8 cellular contexts compared by ENCODE assay signal in the genomic region with DNA sequence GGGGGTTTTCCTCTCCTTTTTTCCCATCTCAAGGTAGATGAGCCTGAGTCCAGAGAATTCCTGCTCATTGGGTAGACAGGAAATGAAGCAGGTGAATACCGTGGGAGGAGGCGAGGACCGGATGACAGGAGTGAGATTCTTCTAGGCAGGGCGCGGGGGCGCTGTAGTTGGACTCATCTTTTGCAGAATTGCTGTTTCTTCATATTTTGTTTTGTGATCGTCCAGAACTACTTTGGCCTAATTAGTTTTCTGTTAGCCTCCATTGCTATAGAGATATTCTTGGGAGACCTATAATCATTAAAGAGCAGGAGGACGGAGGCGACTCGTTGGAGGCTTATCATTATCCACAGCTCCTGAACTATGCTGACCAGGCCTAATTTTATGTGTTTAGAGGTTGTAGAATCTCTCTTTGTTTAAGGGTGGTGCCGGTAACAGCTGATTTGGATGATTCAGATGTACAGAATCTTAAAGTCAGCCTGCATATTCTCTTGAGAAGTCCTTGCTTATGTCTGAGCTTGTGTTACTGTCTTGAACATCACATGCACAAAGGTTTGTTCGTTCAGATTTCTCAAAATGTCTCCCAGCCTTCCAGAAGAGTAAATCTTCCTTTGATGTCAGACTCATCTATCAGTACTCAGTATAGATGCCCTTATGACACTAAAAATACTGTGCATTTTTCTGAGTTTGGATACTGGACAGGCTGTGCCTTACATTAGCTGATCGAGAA. TPM values are rescaled to one million over a fixed set of nuclear protein-coding genes. Genes with fewer than 3 reads are reported as not detected.
A peak's percentile ranks its signal among the peaks of the same experiment; 100 is the strongest.
DNase-seq lines count a peak whose midpoint lies in the region; ATAC-seq and TF ChIP-seq lines count a peak whose summit lies in the region.

No MANE protein-coding gene starts in this region.

- H3K36me3 ChIP-seq in SK-N-SH (replicated peaks in 1 of 2; ENCODE audit: control insufficient read depth in 1 of 2, insufficient read depth in 2 of 2, low read length in 1 of 2) (peaks cover 5 to 12% of the 10 kb centered on the region in 2 experiments), colonic mucosa (peaks cover 9% of the 10 kb centered on the region)

- CTCF ChIA-PET in SK-N-SH (lab: Yijun Ruan, JAX) = interaction anchor here (0.6 to 1.4 kb wide), 10 partner anchors 10 to 342 kb away, joined by 3 to 4 read pairs (median 4); no protein-coding TSS in a partner anchor

- H3F3A ChIP-seq in SK-N-SH (replicated peaks; ENCODE audit: insufficient read depth) = peaks cover 32% of the 10 kb centered on the region

- peak; percentile 61 for TF ChIP-seq CTCF in SK-N-SH (IDR thresholded peaks at IDR 0.05)
- TF ChIP-seq CTCF in colonic mucosa (IDR thresholded peaks at IDR 0.05) = no peak

- H3K4me2 ChIP-seq in SK-N-SH = peak overlapping the region; percentile 91

- no peak for TF ChIP-seq EP300 in SK-N-SH (IDR thresholded peaks at IDR 0.05; ENCODE audit: borderline replicate concordance in 1 of 2, low read depth in 1 of 2, low read length in 1 of 2)

- POLR2A ChIA-PET in SK-N-SH (lab: Yijun Ruan, JAX) = no interaction called here

- H2AFZ ChIP-seq in SK-N-SH (ENCODE audit: low read depth) = peak overlapping the region; percentile 92

- H3K9me3 ChIP-seq in SK-N-SH (no peaks in the 10 kb centered on the region), colonic mucosa (no peaks in the 10 kb centered on the region)

- H3K9me2 ChIP-seq in SK-N-SH = no peaks in the 10 kb centered on the region

- peak overlapping the region; percentile 72 to 75 for H3K4me3 ChIP-seq in SK-N-SH (ENCODE audit: low read depth in 2 of 2, low read length in 1 of 2)
- H3K4me3 ChIP-seq in colonic mucosa = peak overlapping the region; percentile 47

- H3K79me2 ChIP-seq in SK-N-SH (ENCODE audit: insufficient read depth) = peaks cover 25% of the 10 kb centered on the region; the same call in 1 of the 2 replicates

- H3K27ac ChIP-seq in SK-N-SH (ENCODE audit: low read depth in 2 of 2, low read length in 1 of 2) (peak overlapping the region; percentile 70 to 76), colonic mucosa (peak overlapping the region; percentile 87), layer of hippocampus (ENCODE audit: low read depth, low read length) (peak overlapping the region; percentile 93)

- DNase-seq in D341Med (ENCODE audit: low spot score) = peak; percentile 73
- peak; percentile 49 for DNase-seq in HuH-7 (ENCODE audit: low spot score)
- peak; percentile 56 for DNase-seq in SK-N-SH
- peak; percentile 70 for DNase-seq in colonic mucosa
- DNase-seq in stimulated activated CD4-positive, alpha-beta T cell treated with anti-CD3 and anti-CD28 coated beads, Interleukin-12 subunit alpha, Interleukin-12 subunit beta, amount 100 ng/mL, for 4 hours = peak; percentile 11

- H3K27me3 ChIP-seq in SK-N-SH (ENCODE audit: insufficient read depth) (no peaks in the 10 kb centered on the region), colonic mucosa (no peaks in the 10 kb centered on the region), layer of hippocampus (ENCODE audit: control insufficient read depth, insufficient read depth, low read length) (no peaks in the 10 kb centered on the region)

- intact Hi-C loops in colonic mucosa (cut with DNase I) = no loop called here

- WGBS in SK-N-SH (ENCODE audit: low lambda C conversion rate) = 6% methylated on average over 13 of the region's 13 CpGs

- ATAC-seq in HG03378 (IDR thresholded peaks at IDR 0.05; ENCODE audit: unreplicated experiment) (no peak), HG03095 (IDR thresholded peaks at IDR 0.05; ENCODE audit: unreplicated experiment) (no peak)

- peak; percentile 20; the same call in 1 of the 2 replicates for TF ChIP-seq RAD21 in SK-N-SH (IDR thresholded peaks at IDR 0.05; ENCODE audit: low read length)

- peak overlapping the region; percentile 61 for H3K9ac ChIP-seq in SK-N-SH
- peak overlapping the region; percentile 95 to 97 for H3K9ac ChIP-seq in colonic mucosa (ENCODE audit: low read depth in 2 of 2, low read length in 2 of 2)

- H3K4me1 ChIP-seq in SK-N-SH (ENCODE audit: control insufficient read depth in 1 of 2, insufficient read depth in 2 of 2, low read depth in 1 of 2, low read length in 1 of 2) = peaks cover 6 to 8% of the 10 kb centered on the region in 2 experiments; a peak in 3 of 4 replicates
- H3K4me1 ChIP-seq in colonic mucosa = peaks cover 10% of the 10 kb centered on the region

- peaks cover 5% of the 10 kb centered on the region; the same call in 1 of the 2 replicates for H4K20me1 ChIP-seq in SK-N-SH (ENCODE audit: insufficient read depth)

TF ChIP-seq in SK-N-SH, 30 proteins besides CTCF, POLR2A, EP300 and RAD21:
- TF ChIP-seq MXI1 (IDR thresholded peaks at IDR 0.05; ENCODE audit: low read depth, low read length) (0 out of 2 replicates have a peak, but pooled peaks have one; percentile 24), SMC3 (IDR thresholded peaks at IDR 0.05; ENCODE audit: low read depth, low read length) (no peak), CHD2 (IDR thresholded peaks at IDR 0.05; ENCODE audit: low read length, partially characterized antibody) (peak; percentile 22), SIN3A (IDR thresholded peaks at IDR 0.05; ENCODE audit: borderline replicate concordance, low read depth, low read length) (peak; percentile 47; the same call in 1 of the 2 replicates)
- TF ChIP-seq, protein P1, sequence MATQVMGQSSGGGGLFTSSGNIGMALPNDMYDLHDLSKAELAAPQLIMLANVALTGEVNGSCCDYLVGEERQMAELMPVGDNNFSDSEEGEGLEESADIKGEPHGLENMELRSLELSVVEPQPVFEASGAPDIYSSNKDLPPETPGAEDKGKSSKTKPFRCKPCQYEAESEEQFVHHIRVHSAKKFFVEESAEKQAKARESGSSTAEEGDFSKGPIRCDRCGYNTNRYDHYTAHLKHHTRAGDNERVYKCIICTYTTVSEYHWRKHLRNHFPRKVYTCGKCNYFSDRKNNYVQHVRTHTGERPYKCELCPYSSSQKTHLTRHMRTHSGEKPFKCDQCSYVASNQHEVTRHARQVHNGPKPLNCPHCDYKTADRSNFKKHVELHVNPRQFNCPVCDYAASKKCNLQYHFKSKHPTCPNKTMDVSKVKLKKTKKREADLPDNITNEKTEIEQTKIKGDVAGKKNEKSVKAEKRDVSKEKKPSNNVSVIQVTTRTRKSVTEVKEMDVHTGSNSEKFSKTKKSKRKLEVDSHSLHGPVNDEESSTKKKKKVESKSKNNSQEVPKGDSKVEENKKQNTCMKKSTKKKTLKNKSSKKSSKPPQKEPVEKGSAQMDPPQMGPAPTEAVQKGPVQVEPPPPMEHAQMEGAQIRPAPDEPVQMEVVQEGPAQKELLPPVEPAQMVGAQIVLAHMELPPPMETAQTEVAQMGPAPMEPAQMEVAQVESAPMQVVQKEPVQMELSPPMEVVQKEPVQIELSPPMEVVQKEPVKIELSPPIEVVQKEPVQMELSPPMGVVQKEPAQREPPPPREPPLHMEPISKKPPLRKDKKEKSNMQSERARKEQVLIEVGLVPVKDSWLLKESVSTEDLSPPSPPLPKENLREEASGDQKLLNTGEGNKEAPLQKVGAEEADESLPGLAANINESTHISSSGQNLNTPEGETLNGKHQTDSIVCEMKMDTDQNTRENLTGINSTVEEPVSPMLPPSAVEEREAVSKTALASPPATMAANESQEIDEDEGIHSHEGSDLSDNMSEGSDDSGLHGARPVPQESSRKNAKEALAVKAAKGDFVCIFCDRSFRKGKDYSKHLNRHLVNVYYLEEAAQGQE (IDR thresholded peaks at IDR 0.05; ENCODE audit: low read depth, low read length) = 0 out of 2 replicates have a peak, but pooled peaks have one; percentile 34
- TF ChIP-seq, protein P2, sequence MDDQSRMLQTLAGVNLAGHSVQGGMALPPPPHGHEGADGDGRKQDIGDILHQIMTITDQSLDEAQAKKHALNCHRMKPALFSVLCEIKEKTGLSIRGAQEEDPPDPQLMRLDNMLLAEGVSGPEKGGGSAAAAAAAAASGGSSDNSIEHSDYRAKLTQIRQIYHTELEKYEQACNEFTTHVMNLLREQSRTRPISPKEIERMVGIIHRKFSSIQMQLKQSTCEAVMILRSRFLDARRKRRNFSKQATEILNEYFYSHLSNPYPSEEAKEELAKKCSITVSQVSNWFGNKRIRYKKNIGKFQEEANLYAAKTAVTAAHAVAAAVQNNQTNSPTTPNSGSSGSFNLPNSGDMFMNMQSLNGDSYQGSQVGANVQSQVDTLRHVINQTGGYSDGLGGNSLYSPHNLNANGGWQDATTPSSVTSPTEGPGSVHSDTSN (IDR thresholded peaks at IDR 0.05) = no peak

RNA-seq across cellular contexts. Expression of a gene that starts 0.7 kb away (rescaled TPM):
- polyA plus RNA-seq in SK-N-SH (2012; rRNA removed) = 31.7 and 37.1 TPM in 2 replicates
- 19.4 and 24.0 TPM in 2 replicates for polyA plus RNA-seq in SK-N-SH (2012; cell fraction: cytosol; rRNA removed)
- polyA plus RNA-seq in SK-N-SH (2012; cell fraction: nucleus; rRNA removed) = 161 and 199 TPM in 2 replicates
- total RNA-seq in colonic mucosa = 10 to 100 TPM; 77.6 to 93.0 TPM

RNA-seq across cellular contexts. Expression of a gene that starts 36.4 kb away (rescaled TPM):
- 264 and 290 TPM in 2 replicates for polyA plus RNA-seq in SK-N-SH (2012; rRNA removed)
- 172 and 212 TPM in 2 replicates for polyA plus RNA-seq in SK-N-SH (2012; cell fraction: cytosol; rRNA removed)
- polyA plus RNA-seq in SK-N-SH (2012; cell fraction: nucleus; rRNA removed) = 169 and 174 TPM in 2 replicates
- 10 to 100 TPM; 25.2 to 74.6 TPM for total RNA-seq in colonic mucosa

Comparison
In these comparisons a context has a peak if more than half of its experiments do, and no peak if none do; other contexts are left out.
1. DNase-seq: peak in every context shown above with its lines; median percentile 73 in D341Med; 70 in colonic mucosa; 56 in SK-N-SH; 49 in HuH-7; 11 in stimulated activated CD4-positive, alpha-beta T cell treated with anti-CD3 and anti-CD28 coated beads, Interleukin-12 subunit alpha, Interleukin-12 subunit beta, amount 100 ng/mL, for 4 hours.